13 cellular contexts compared by ENCODE assay signal in genomic region chr3:107365051-107365450, GRCh38. TPM values are rescaled to one million over a fixed set of nuclear protein-coding genes. Genes with fewer than 3 reads are reported as not detected.
"Had no signal": no experiment of that assay in that cellular context is flagged by ENCODE, and none has a peak within 500 bp of the region (broad histone marks: within the 10 kb centered on the region; RNA-seq: fewer than 3 reads in every experiment).

No MANE protein-coding gene starts in this region.

- H3K9ac ChIP-seq: GM23248, KMS-11 had no signal

- H3K9me3 ChIP-seq: HAP-1 had no signal

- H3K4me3 ChIP-seq: GM23248, HAP-1 had no signal

- H3K4me2 ChIP-seq: KMS-11 had no signal

- H2AFZ ChIP-seq: GM23248 had no signal

- ATAC-seq: HCT116 had no signal

- DNase-seq: GM23248, GOT3, H7, IMR-90, Karpas-422, KBM-7 had no signal

- H3K36me3 ChIP-seq: HAP-1 had no signal

- H3K27ac ChIP-seq: GM23248, HL-60, KMS-11 had no signal

RNA-seq across cellular contexts. Expression of gene CCDC54, which starts 12.2 kb away (rescaled TPM):
- total RNA-seq: GM23248, H4, H7, HT1080, IMR-90, LHCN-M2 had no signal
- polyA plus RNA-seq: IMR-90 had no signal
